In the genomic region with DNA sequence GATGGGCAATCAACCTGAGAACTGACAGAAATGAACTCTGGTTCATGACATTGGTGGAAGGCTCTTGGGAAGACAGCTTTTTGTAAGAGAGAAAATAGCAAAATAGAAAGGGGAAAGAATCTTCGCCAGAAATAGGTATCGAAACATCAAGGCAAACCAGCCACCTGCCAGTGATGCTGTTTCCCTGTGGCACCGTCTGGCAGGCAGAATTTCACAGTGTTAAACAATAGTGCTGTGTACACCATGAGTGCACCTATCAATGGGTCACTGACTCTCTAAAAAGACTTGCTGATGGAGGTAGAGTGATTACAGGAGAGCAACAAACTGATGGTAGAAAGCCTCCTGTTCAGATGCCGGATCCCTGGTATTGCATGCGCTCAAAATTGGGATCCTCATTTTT, we compare ENCODE assay signal across 2 cellular contexts.
TF ChIP-seq lines count a peak whose summit lies in the region.

No MANE protein-coding gene starts in this region.

TF ChIP-seq in GM23338, 12 proteins besides CTCF, POLR2A, EP300 and RAD21 (continues in another document):
- TF ChIP-seq, protein P1, sequence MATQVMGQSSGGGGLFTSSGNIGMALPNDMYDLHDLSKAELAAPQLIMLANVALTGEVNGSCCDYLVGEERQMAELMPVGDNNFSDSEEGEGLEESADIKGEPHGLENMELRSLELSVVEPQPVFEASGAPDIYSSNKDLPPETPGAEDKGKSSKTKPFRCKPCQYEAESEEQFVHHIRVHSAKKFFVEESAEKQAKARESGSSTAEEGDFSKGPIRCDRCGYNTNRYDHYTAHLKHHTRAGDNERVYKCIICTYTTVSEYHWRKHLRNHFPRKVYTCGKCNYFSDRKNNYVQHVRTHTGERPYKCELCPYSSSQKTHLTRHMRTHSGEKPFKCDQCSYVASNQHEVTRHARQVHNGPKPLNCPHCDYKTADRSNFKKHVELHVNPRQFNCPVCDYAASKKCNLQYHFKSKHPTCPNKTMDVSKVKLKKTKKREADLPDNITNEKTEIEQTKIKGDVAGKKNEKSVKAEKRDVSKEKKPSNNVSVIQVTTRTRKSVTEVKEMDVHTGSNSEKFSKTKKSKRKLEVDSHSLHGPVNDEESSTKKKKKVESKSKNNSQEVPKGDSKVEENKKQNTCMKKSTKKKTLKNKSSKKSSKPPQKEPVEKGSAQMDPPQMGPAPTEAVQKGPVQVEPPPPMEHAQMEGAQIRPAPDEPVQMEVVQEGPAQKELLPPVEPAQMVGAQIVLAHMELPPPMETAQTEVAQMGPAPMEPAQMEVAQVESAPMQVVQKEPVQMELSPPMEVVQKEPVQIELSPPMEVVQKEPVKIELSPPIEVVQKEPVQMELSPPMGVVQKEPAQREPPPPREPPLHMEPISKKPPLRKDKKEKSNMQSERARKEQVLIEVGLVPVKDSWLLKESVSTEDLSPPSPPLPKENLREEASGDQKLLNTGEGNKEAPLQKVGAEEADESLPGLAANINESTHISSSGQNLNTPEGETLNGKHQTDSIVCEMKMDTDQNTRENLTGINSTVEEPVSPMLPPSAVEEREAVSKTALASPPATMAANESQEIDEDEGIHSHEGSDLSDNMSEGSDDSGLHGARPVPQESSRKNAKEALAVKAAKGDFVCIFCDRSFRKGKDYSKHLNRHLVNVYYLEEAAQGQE (IDR thresholded peaks at IDR 0.05; ENCODE audit: unreplicated experiment) = no peak
- TF ChIP-seq EZH2phosphoT487 (IDR thresholded peaks at IDR 0.05; ENCODE audit: unreplicated experiment) = no peak
- no peak for TF ChIP-seq JUNB (IDR thresholded peaks at IDR 0.05; ENCODE audit: unreplicated experiment)
- TF ChIP-seq, protein P2, sequence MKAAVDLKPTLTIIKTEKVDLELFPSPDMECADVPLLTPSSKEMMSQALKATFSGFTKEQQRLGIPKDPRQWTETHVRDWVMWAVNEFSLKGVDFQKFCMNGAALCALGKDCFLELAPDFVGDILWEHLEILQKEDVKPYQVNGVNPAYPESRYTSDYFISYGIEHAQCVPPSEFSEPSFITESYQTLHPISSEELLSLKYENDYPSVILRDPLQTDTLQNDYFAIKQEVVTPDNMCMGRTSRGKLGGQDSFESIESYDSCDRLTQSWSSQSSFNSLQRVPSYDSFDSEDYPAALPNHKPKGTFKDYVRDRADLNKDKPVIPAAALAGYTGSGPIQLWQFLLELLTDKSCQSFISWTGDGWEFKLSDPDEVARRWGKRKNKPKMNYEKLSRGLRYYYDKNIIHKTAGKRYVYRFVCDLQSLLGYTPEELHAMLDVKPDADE (IDR thresholded peaks at IDR 0.05) = no peak
- TF ChIP-seq, protein P3, sequence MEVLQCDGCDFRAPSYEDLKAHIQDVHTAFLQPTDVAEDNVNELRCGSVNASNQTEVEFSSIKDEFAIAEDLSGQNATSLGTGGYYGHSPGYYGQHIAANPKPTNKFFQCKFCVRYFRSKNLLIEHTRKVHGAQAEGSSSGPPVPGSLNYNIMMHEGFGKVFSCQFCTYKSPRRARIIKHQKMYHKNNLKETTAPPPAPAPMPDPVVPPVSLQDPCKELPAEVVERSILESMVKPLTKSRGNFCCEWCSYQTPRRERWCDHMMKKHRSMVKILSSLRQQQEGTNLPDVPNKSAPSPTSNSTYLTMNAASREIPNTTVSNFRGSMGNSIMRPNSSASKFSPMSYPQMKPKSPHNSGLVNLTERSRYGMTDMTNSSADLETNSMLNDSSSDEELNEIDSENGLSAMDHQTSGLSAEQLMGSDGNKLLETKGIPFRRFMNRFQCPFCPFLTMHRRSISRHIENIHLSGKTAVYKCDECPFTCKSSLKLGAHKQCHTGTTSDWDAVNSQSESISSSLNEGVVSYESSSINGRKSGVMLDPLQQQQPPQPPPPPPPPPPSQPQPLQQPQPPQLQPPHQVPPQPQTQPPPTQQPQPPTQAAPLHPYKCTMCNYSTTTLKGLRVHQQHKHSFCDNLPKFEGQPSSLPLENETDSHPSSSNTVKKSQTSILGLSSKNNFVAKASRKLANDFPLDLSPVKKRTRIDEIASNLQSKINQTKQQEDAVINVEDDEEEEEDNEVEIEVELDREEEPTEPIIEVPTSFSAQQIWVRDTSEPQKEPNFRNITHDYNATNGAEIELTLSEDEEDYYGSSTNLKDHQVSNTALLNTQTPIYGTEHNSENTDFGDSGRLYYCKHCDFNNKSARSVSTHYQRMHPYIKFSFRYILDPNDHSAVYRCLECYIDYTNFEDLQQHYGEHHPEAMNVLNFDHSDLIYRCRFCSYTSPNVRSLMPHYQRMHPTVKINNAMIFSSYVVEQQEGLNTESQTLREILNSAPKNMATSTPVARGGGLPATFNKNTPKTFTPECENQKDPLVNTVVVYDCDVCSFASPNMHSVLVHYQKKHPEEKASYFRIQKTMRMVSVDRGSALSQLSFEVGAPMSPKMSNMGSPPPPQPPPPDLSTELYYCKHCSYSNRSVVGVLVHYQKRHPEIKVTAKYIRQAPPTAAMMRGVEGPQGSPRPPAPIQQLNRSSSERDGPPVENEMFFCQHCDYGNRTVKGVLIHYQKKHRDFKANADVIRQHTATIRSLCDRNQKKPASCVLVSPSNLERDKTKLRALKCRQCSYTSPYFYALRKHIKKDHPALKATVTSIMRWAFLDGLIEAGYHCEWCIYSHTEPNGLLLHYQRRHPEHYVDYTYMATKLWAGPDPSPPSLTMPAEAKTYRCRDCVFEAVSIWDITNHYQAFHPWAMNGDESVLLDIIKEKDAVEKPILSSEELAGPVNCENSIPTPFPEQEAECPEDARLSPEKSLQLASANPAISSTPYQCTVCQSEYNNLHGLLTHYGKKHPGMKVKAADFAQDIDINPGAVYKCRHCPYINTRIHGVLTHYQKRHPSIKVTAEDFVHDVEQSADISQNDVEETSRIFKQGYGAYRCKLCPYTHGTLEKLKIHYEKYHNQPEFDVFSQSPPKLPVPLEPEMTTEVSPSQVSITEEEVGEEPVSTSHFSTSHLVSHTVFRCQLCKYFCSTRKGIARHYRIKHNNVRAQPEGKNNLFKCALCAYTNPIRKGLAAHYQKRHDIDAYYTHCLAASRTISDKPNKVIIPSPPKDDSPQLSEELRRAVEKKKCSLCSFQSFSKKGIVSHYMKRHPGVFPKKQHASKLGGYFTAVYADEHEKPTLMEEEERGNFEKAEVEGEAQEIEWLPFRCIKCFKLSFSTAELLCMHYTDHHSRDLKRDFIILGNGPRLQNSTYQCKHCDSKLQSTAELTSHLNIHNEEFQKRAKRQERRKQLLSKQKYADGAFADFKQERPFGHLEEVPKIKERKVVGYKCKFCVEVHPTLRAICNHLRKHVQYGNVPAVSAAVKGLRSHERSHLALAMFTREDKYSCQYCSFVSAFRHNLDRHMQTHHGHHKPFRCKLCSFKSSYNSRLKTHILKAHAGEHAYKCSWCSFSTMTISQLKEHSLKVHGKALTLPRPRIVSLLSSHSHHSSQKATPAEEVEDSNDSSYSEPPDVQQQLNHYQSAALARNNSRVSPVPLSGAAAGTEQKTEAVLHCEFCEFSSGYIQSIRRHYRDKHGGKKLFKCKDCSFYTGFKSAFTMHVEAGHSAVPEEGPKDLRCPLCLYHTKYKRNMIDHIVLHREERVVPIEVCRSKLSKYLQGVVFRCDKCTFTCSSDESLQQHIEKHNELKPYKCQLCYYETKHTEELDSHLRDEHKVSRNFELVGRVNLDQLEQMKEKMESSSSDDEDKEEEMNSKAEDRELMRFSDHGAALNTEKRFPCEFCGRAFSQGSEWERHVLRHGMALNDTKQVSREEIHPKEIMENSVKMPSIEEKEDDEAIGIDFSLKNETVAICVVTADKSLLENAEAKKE (CRISPR knock-in tag; IDR thresholded peaks at IDR 0.05) = no peak
- TF ChIP-seq POLR2AphosphoS5 (IDR thresholded peaks at IDR 0.05; ENCODE audit: low read depth) = no peak
- no peak for TF ChIP-seq ZNF331 (CRISPR knock-in tag; IDR thresholded peaks at IDR 0.05; ENCODE audit: low read depth)
- no peak for TF ChIP-seq NANOG (IDR thresholded peaks at IDR 0.05; ENCODE audit: borderline replicate concordance)
- TF ChIP-seq STAT1 (IDR thresholded peaks at IDR 0.05; ENCODE audit: unreplicated experiment) = no peak
- no peak for TF ChIP-seq EZH2 (IDR thresholded peaks at IDR 0.05; ENCODE audit: low read depth, unreplicated experiment)

TF ChIP-seq in HepG2, 621 proteins besides CTCF, POLR2A, EP300 and RAD21:
- TF ChIP-seq ELF4 (CRISPR knock-in tag; IDR thresholded peaks at IDR 0.05; ENCODE audit: borderline replicate concordance) (no peak), ZBTB21 (CRISPR knock-in tag; IDR thresholded peaks at IDR 0.05) (no peak), ZC3H4 (CRISPR knock-in tag; IDR thresholded peaks at IDR 0.05; ENCODE audit: borderline replicate concordance) (no peak), KAT7 (CRISPR knock-in tag; IDR thresholded peaks at IDR 0.05; ENCODE audit: borderline replicate concordance) (no peak)
